21 cellular contexts compared by ENCODE assay signal in the genomic region with DNA sequence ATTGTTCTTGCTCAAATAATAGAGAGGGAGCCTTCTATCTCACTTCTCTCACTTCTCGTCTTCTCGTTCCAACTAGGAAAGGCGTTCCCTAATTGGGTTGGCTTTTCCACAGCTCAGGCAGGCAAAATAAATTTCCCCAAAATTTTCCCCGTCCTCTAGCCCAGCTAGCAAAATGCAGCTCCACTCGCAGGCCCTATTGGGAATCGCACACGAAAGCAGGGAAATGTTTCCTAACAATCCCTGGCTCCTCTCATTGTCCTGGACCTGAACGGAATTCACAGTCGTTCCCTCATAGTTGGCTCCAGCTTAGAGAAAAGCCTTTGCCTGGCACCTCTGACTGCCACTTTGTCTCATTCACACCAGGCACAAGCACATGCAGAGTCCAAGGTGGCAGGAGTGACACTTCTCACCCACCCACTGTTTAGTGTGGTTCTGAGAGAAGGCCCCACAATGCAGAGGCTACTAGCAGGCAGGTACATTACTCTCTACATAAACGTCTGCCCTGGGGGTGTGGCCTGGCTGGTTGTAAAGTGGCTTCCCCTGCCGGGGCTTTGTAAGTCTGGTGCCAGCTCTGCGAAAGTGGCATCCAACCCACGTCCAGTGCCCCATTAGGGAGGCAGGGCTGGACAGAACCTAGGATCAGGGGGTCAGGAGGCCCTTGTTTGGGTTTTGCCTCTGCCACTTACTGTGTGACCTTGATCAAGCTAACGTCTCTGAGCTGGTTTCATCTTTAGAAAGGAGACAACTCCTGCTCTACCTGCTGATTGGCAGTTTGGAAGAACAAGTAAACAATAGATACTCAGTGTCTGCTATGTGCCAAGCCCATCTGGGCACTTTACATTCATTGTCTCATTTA. TPM values are rescaled to one million over a fixed set of nuclear protein-coding genes. Genes with fewer than 3 reads are reported as not detected.
DNase-seq lines count a peak whose midpoint lies in the region; ATAC-seq and TF ChIP-seq lines count a peak whose summit lies in the region.
"Had no signal": no experiment of that assay in that cellular context is flagged by ENCODE, and none has a peak within 500 bp of the region (broad histone marks: within the 10 kb centered on the region; RNA-seq: fewer than 3 reads in every experiment).

No MANE protein-coding gene starts in this region.

- no peak overlapping the region for H3K4me3 Mint-ChIP-seq in activated CD4-positive, alpha-beta T cell treated with anti-CD3 and anti-CD28 coated beads, Interleukin-2, amount 10 ng/mL, durations not matched to agents 24 days and 14 days
- H3K4me3 Mint-ChIP-seq: CD4-positive, alpha-beta memory T cell; HFFc6 had no signal

- peaks cover 0 to 51% (median 19%) of the 10 kb centered on the region in 4 donors for H3K36me3 ChIP-seq in right lobe of liver
- H3K36me3 ChIP-seq: Peyer's patch had no signal

- no peak overlapping the region for H3K27ac Mint-ChIP-seq in activated CD4-positive, alpha-beta T cell treated with anti-CD3 and anti-CD28 coated beads, Interleukin-2, amount 10 ng/mL, durations not matched to agents 24 days and 14 days
- H3K27ac Mint-ChIP-seq: CD4-positive, alpha-beta memory T cell; HFFc6 had no signal

- H3K4me3 ChIP-seq in right lobe of liver: peak overlapping the region; percentile 55 to 74 (median 70)
- H3K4me3 ChIP-seq: SK-N-MC had no signal

- ATAC-seq in right lobe of liver (peak in 3 of 4 donors; percentile 1 to 8 (median 2)), GM21786 (IDR thresholded peaks at IDR 0.05; ENCODE audit: unreplicated experiment) (no peak)

- H3K9me3 ChIP-seq in right lobe of liver: no peaks in the 10 kb centered on the region
- H3K9me3 ChIP-seq: Peyer's patch had no signal

- H3K27me3 Mint-ChIP-seq in activated CD4-positive, alpha-beta T cell treated with anti-CD3 and anti-CD28 coated beads, Interleukin-2, amount 10 ng/mL, durations not matched to agents 24 days and 14 days: no peaks in the 10 kb centered on the region
- H3K27me3 Mint-ChIP-seq: CD4-positive, alpha-beta memory T cell had no signal

- intact Hi-C loops in activated CD4-positive, alpha-beta T cell treated with anti-CD3 and anti-CD28 coated beads, Interleukin-2, amount 10 ng/mL, durations not matched to agents 24 days and 14 days (cut with micrococcal nuclease): no loop called here
- intact Hi-C loops in right lobe of liver (cut with DNase I): no loop called here

- no peak for TF ChIP-seq POLR2A in right lobe of liver (IDR thresholded peaks at IDR 0.05)

- WGBS in right lobe of liver (ENCODE audit: insufficient coverage, low coverage, low lambda C conversion rate, missing lambda C conversion rate): 34% methylated on average over 14 of the region's 14 CpGs

- no peaks in the 10 kb centered on the region for H3K36me3 Mint-ChIP-seq in activated CD4-positive, alpha-beta T cell treated with anti-CD3 and anti-CD28 coated beads, Interleukin-2, amount 10 ng/mL, durations not matched to agents 24 days and 14 days (ENCODE audit: low read depth)
- H3K36me3 Mint-ChIP-seq: CD4-positive, alpha-beta memory T cell had no signal

- H3K4me1 ChIP-seq in right lobe of liver: peaks cover 0 to 42% (median 1%) of the 10 kb centered on the region in 4 donors
- H3K4me1 ChIP-seq: Peyer's patch had no signal

- no peaks in the 10 kb centered on the region for H3K27me3 ChIP-seq in right lobe of liver
- H3K27me3 ChIP-seq: Peyer's patch had no signal

- DNase-seq in activated CD4-positive, alpha-beta T cell treated with anti-CD3 and anti-CD28 coated beads, Interleukin-2, amount 10 ng/mL, durations not matched to agents 24 days and 14 days: peak; percentile 45
- no peak for DNase-seq in activated CD4-positive, alpha-beta T cell treated with anti-CD3 and anti-CD28 coated beads for 1 hour
- DNase-seq in NCI-H69 (lab: John Stamatoyannopoulos, UW) (peak; percentile 41), iPS DF 4.7 (ENCODE audit: extremely low read depth, low spot score) (peak; percentile 7), right lobe of liver (peak in 1 of 3 donors; percentile 52), NCI-H2107 (lab: John Stamatoyannopoulos, UW) (no peak), HUDEP-2 (lab: John Stamatoyannopoulos, UW; ENCODE audit: unreplicated experiment in 76 of 76) (no peak)
- DNase-seq: Calu3; CD4-positive, alpha-beta memory T cell; EL; HFFc6; KBM-7; NCI-H1105 treated with DMSO at 0.1 percent for 48 hours; NCI-H1694 treated with DMSO at 0.1 percent for 48 hours; NCI-H226; NCI-H524; Peyer's patch; SHP77 had no signal

- H3K27ac ChIP-seq in right lobe of liver: peak overlapping the region; percentile 94 to 99 (median 99)
- H3K27ac ChIP-seq: Peyer's patch, SK-N-MC had no signal

- no peaks in the 10 kb centered on the region for H3K9me3 Mint-ChIP-seq in activated CD4-positive, alpha-beta T cell treated with anti-CD3 and anti-CD28 coated beads, Interleukin-2, amount 10 ng/mL, durations not matched to agents 24 days and 14 days

- TF ChIP-seq CTCF in right lobe of liver (IDR thresholded peaks at IDR 0.05): peak in 3 of 4 donors; percentile 8 to 24 (median 13)

- H3K4me1 Mint-ChIP-seq in activated CD4-positive, alpha-beta T cell treated with anti-CD3 and anti-CD28 coated beads, Interleukin-2, amount 10 ng/mL, durations not matched to agents 24 days and 14 days: no peaks in the 10 kb centered on the region
- H3K4me1 Mint-ChIP-seq: CD4-positive, alpha-beta memory T cell had no signal

RNA-seq across cellular contexts. Expression of gene SERPINA10, which starts 4.2 kb away (rescaled TPM):
- total RNA-seq in activated CD4-positive, alpha-beta T cell treated with anti-CD3 and anti-CD28 coated beads, Interleukin-2, amount 10 ng/mL, durations not matched to agents 24 days and 14 days: not detected in 2 replicates
- 100 to 1,000 TPM; 114 to 400 (median 239) TPM for total RNA-seq in right lobe of liver
- total RNA-seq: Calu3; CD4-positive, alpha-beta memory T cell; H4; HFFc6; Peyer's patch had no signal

RNA-seq across cellular contexts. Expression of gene SERPINA6, which starts 34.3 kb away (rescaled TPM):
- total RNA-seq in activated CD4-positive, alpha-beta T cell treated with anti-CD3 and anti-CD28 coated beads, Interleukin-2, amount 10 ng/mL, durations not matched to agents 24 days and 14 days: not detected in 2 replicates
- 100 to 1,000 TPM; 185 to 407 (median 236) TPM for total RNA-seq in right lobe of liver
- total RNA-seq: CD4-positive, alpha-beta memory T cell; HFFc6; Peyer's patch had no signal

Comparison
In these comparisons a context has a peak if more than half of its experiments do, and no peak if none do; other contexts are left out.
1. DNase-seq: peak in activated CD4-positive, alpha-beta T cell treated with anti-CD3 and anti-CD28 coated beads, Interleukin-2, amount 10 ng/mL, durations not matched to agents 24 days and 14 days (single experiment), NCI-H69 (single experiment) and iPS DF 4.7 (single experiment); none in activated CD4-positive, alpha-beta T cell treated with anti-CD3 and anti-CD28 coated beads for 1 hour (single experiment), NCI-H2107 (single experiment) and HUDEP-2 (0 of 76).
2. RNA of gene SERPINA10, which starts 4.2 kb away (total RNA-seq): 114 to 400 TPM in right lobe of liver; not detected in activated CD4-positive, alpha-beta T cell treated with anti-CD3 and anti-CD28 coated beads, Interleukin-2, amount 10 ng/mL, durations not matched to agents 24 days and 14 days; every median in the first group is over 100 times any median in the second.
3. RNA of gene SERPINA6, which starts 34.3 kb away (total RNA-seq): 185 to 407 TPM in right lobe of liver; not detected in activated CD4-positive, alpha-beta T cell treated with anti-CD3 and anti-CD28 coated beads, Interleukin-2, amount 10 ng/mL, durations not matched to agents 24 days and 14 days; every median in the first group is over 100 times any median in the second.